In genomic region chr3:9553949-9554513, GRCh38 we compare ENCODE assay signal across 16 cellular contexts. TPM values are rescaled to one million over a fixed set of nuclear protein-coding genes. Genes with fewer than 3 reads are reported as not detected.
DNase-seq lines count a peak whose midpoint lies in the region; TF ChIP-seq lines count a peak whose summit lies in the region.
"Had no signal": no experiment of that assay in that cellular context is flagged by ENCODE, and none has a peak within 500 bp of the region (broad histone marks: within the 10 kb centered on the region; RNA-seq: fewer than 3 reads in every experiment).

No MANE protein-coding gene starts in this region.

- peak overlapping the region; percentile 59 for H3K4me2 ChIP-seq in neural cell (ENCODE audit: low read length)

- H3K4me1 ChIP-seq in HUES6 (ENCODE audit: control insufficient read depth, insufficient read depth, low read length) = peaks cover 16% of the 10 kb centered on the region
- peaks cover 6% of the 10 kb centered on the region for H3K4me1 ChIP-seq in ectodermal cell (ENCODE audit: control insufficient read depth, insufficient read depth, low read length)
- H3K4me1 ChIP-seq: breast epithelium, colonic mucosa had no signal

- peaks cover 50% of the 10 kb centered on the region for H3K27me3 ChIP-seq in HUES6 (ENCODE audit: control insufficient read depth, insufficient read depth, low read length)
- H3K27me3 ChIP-seq in ectodermal cell (ENCODE audit: control insufficient read depth, insufficient read depth, low read length, poor library complexity, severe bottlenecking) = peaks cover 41% of the 10 kb centered on the region
- peaks cover 57% of the 10 kb centered on the region for H3K27me3 ChIP-seq in neural cell (ENCODE audit: insufficient read depth, low read depth, low read length)

- 47 to 48% methylated on average over 12 of the region's 12 CpGs for WGBS in ectodermal cell, 2 experiments

- H3K9me3 ChIP-seq in HUES6 (ENCODE audit: control insufficient read depth, insufficient read depth, low read depth, low read length) (peaks cover 4% of the 10 kb centered on the region), ectodermal cell (ENCODE audit: control insufficient read depth, low read length) (no peaks in the 10 kb centered on the region), neural cell (ENCODE audit: low read length) (no peaks in the 10 kb centered on the region)
- H3K9me3 ChIP-seq: breast epithelium, colonic mucosa had no signal

- TF ChIP-seq RAD21 in neural cell (conservative IDR thresholded peaks at IDR 0.05) = peak; percentile 7

- H2AFZ ChIP-seq in neural cell (ENCODE audit: low read depth, low read length) = peak overlapping the region; percentile 69

- H3F3A ChIP-seq in neural cell (ENCODE audit: insufficient read depth, low read length, poor library complexity, severe bottlenecking) = no peaks in the 10 kb centered on the region

- in situ Hi-C loops in ACHN (cut with HindIII; ENCODE audit: low pct_ligation_motif_present, low pct_unique_long_range_greater_than_20kb, low sequenced_read_pairs) = no loop called here

- no peaks in the 10 kb centered on the region for H3K79me2 ChIP-seq in neural cell (replicated peaks; ENCODE audit: insufficient read depth, low read length)

- no peak for TF ChIP-seq EP300 in neural cell (conservative IDR thresholded peaks at IDR 0.05; ENCODE audit: poor library complexity, severe bottlenecking)

- no peak overlapping the region for H3K9ac ChIP-seq in HUES6 (ENCODE audit: low read length)
- H3K9ac ChIP-seq in neural cell (ENCODE audit: low read length) = peak overlapping the region; percentile 83

- no peaks in the 10 kb centered on the region for H3K36me3 ChIP-seq in HUES6 (ENCODE audit: control insufficient read depth, insufficient read depth, low read length)
- H3K36me3 ChIP-seq in ectodermal cell (ENCODE audit: control insufficient read depth, insufficient read depth, low read length) = no peaks in the 10 kb centered on the region
- H3K36me3 ChIP-seq in neural cell (ENCODE audit: insufficient read depth, low read length) = no peaks in the 10 kb centered on the region
- H3K36me3 ChIP-seq: breast epithelium, colonic mucosa had no signal

- no peaks in the 10 kb centered on the region for H3K9me2 ChIP-seq in neural cell (ENCODE audit: insufficient read depth, low read length)

- peaks cover 4% of the 10 kb centered on the region for H4K20me1 ChIP-seq in neural cell (ENCODE audit: insufficient read depth)

- peak overlapping the region; percentile 68 for H3K4me3 ChIP-seq in HUES6 (ENCODE audit: low read depth, low read length)
- H3K4me3 ChIP-seq in ectodermal cell (ENCODE audit: insufficient read depth, low read depth, low read length) = peak overlapping the region; percentile 38
- peak overlapping the region; percentile 84 for H3K4me3 ChIP-seq in neural cell (ENCODE audit: low read length)
- H3K4me3 ChIP-seq: colonic mucosa had no signal

- no peak for TF ChIP-seq CTCF in neural cell (IDR thresholded peaks at IDR 0.05; ENCODE audit: poor library complexity, severe bottlenecking)

- no peak overlapping the region for H3K27ac ChIP-seq in HUES6 (ENCODE audit: low read depth, low read length)
- H3K27ac ChIP-seq in ectodermal cell (ENCODE audit: insufficient read depth, low read depth, low read length, poor library complexity, severe bottlenecking) = no peak overlapping the region
- no peak overlapping the region for H3K27ac ChIP-seq in neural cell (ENCODE audit: low read length)
- H3K27ac ChIP-seq: breast epithelium, colonic mucosa had no signal

- DNase-seq in ELF-1 (ENCODE audit: low read depth, low spot score) (peak; percentile 14), ACHN (no peak), HuH-7.5 (ENCODE audit: low spot score) (no peak), EL (no peak)
- no peak for DNase-seq in activated CD4-positive, alpha-beta T cell treated with anti-CD3 and anti-CD28 coated beads for 4 hours
- DNase-seq: activated CD8-positive, alpha-beta T cell treated with anti-CD3 and anti-CD28 coated beads, Interleukin-2, amount 10 ng/mL, durations not matched to agents 7 days and 5 days; activated gamma-delta T cell treated with Interleukin-2 at 50 U/mL for 16 hours; colonic mucosa; HCEC 1CT; left ventricle myocardium superior; NCI-H1092 treated with DMSO at 0.1 percent for 48 hours; NCI-H2107 had no signal

TF ChIP-seq in neural cell, 6 proteins besides CTCF, POLR2A, EP300 and RAD21:
- TF ChIP-seq POLR2AphosphoS5 (IDR thresholded peaks at IDR 0.05) (no peak), MXI1 (conservative IDR thresholded peaks at IDR 0.05; ENCODE audit: poor library complexity, severe bottlenecking) (no peak), REST (IDR thresholded peaks at IDR 0.05; ENCODE audit: borderline replicate concordance) (no peak), SMC3 (conservative IDR thresholded peaks at IDR 0.05; ENCODE audit: poor library complexity) (no peak), EZH2 (IDR thresholded peaks at IDR 0.05; ENCODE audit: borderline replicate concordance, insufficient read depth, low read length, poor library complexity, severe bottlenecking) (no peak), TAF1 (IDR thresholded peaks at IDR 0.05; ENCODE audit: low read depth) (no peak)

RNA-seq across cellular contexts. Expression of gene LHFPL4, which starts 0.4 kb away (rescaled TPM):
- polyA plus RNA-seq in ectodermal cell (2013, experiment 1 of 4) = 4.5 TPM
- polyA plus RNA-seq in ectodermal cell (2013, experiment 2 of 4) = 4.7 TPM
- 4.3 TPM for polyA plus RNA-seq in ectodermal cell (2013, experiment 3 of 4)
- 3.6 TPM for polyA plus RNA-seq in ectodermal cell (2013, experiment 4 of 4)
- 37.1 and 37.4 TPM in 2 replicates for polyA plus RNA-seq in neural cell
- polyA minus RNA-seq in neural cell = 63.2 and 74.3 TPM in 2 replicates
